Comparison of ENCODE assay signal across 21 cellular contexts in the genomic region with DNA sequence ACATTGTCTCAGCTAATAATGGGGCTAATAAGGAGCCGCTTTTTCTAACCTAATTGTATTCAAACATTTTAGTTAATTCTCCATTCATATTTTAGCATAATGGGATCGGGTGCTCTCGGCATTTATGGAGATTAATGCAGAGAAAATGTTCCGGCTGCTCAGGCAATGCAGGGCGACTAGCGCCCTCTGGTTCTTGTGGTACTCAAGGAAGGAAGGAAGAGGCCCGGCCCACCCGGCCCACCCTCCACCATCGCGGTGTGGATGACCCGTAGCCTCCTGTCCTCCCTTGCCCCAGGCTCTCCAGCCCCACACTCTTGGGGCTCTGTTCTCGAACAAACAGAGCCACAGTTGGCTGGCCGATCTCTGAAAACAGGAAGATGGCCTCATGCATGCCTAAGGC. TPM values are rescaled to one million over a fixed set of nuclear protein-coding genes. Genes with fewer than 3 reads are reported as not detected.
DNase-seq lines count a peak whose midpoint lies in the region; ATAC-seq, FAIRE-seq and TF ChIP-seq lines count a peak whose summit lies in the region.
"Had no signal": no experiment of that assay in that cellular context is flagged by ENCODE, and none has a peak within 500 bp of the region (broad histone marks: within the 10 kb centered on the region; RNA-seq: fewer than 3 reads in every experiment).

No MANE protein-coding gene starts in this region.

- no peak overlapping the region for H3K4me2 ChIP-seq in endothelial cell of umbilical vein (ENCODE audit: insufficient read depth, low read length)

- TF ChIP-seq POLR2A in endothelial cell of umbilical vein (IDR thresholded peaks at IDR 0.05; ENCODE audit: low read depth, low read length): no peak

- H2AFZ ChIP-seq in endothelial cell of umbilical vein (ENCODE audit: low read depth, low read length): no peak overlapping the region

- peaks cover 3% of the 10 kb centered on the region for H3K4me1 Mint-ChIP-seq in activated naive CD4-positive, alpha-beta T cell treated with anti-CD3 and anti-CD28 coated beads for 36 hours (ENCODE audit: low read depth)
- H3K4me1 Mint-ChIP-seq in activated naive CD4-positive, alpha-beta T cell treated with anti-CD3 and anti-CD28 coated beads, Interleukin-2, amount 10 ng/mL, durations not matched to agents 7 days and 5 days: peaks cover 7% of the 10 kb centered on the region

- no peak overlapping the region for H3K27ac Mint-ChIP-seq in activated naive CD4-positive, alpha-beta T cell treated with anti-CD3 and anti-CD28 coated beads for 36 hours
- no peak overlapping the region for H3K27ac Mint-ChIP-seq in activated naive CD4-positive, alpha-beta T cell treated with anti-CD3 and anti-CD28 coated beads, Interleukin-2, amount 10 ng/mL, durations not matched to agents 7 days and 5 days

- POLR2A ChIA-PET in endothelial cell of umbilical vein (lab: Charles Lee): no interaction called here

- peak; percentile 35 for DNase-seq in activated naive CD4-positive, alpha-beta T cell treated with anti-CD3 and anti-CD28 coated beads for 36 hours
- DNase-seq in activated naive CD4-positive, alpha-beta T cell treated with anti-CD3 and anti-CD28 coated beads, Interleukin-2, amount 10 ng/mL, durations not matched to agents 7 days and 5 days: no peak
- DNase-seq in NCI-H82 treated with DMSO at 0.1 percent for 48 hours (lab: John Stamatoyannopoulos, UW; ENCODE audit: unreplicated experiment) (peak; percentile 32), endothelial cell of umbilical vein (ENCODE audit: low read depth, low spot score) (peak; percentile 20), sciatic nerve (ENCODE audit: low spot score) (no peak), ureter (ENCODE audit: low spot score) (no peak), NCI-H1105 treated with DMSO at 0.1 percent for 48 hours (lab: John Stamatoyannopoulos, UW) (no peak)
- no peak for DNase-seq in activated CD4-positive, CD25-positive, alpha-beta regulatory T cell treated with anti-CD3 and anti-CD28 coated beads, Interleukin-2, amount 50 U/mL, for 72 hours
- DNase-seq: activated CD8-positive, alpha-beta memory T cell treated with anti-CD3 and anti-CD28 coated beads, Interleukin-2, amount 50 U/mL, for 48 hours; activated effector memory CD4-positive, alpha-beta T cell treated with anti-CD3 and anti-CD28 coated beads, Interleukin-2, amount 50 U/mL, for 16 hours; CD8-positive, alpha-beta memory T cell; effector memory CD8-positive, alpha-beta T cell; EL; NCI-H2029 treated with DMSO at 0.1 percent for 48 hours; NCI-H510A treated with DMSO at 0.1 percent for 48 hours had no signal

- intact Hi-C loops in activated naive CD4-positive, alpha-beta T cell treated with anti-CD3 and anti-CD28 coated beads for 36 hours (cut with micrococcal nuclease): loop anchor here (1.0 kb wide), 1 partner anchor 66 kb away; the partner anchor contains the start of gene SPATA20
- intact Hi-C loops in endothelial cell of umbilical vein (cut with micrococcal nuclease): no loop called here
- intact Hi-C loops in sciatic nerve (cut with DNase I): loop anchor here (10.0 kb wide), 1 partner anchor 129 kb away; no protein-coding TSS in a partner anchor

- no peaks in the 10 kb centered on the region for H3K36me3 ChIP-seq in endothelial cell of umbilical vein (ENCODE audit: control insufficient read depth in 2 of 2, extremely low read depth in 1 of 2, insufficient read depth in 2 of 2, low read length in 2 of 2)
- H3K36me3 ChIP-seq: SJSA1, thoracic aorta had no signal

- no peak overlapping the region for H3K4me3 Mint-ChIP-seq in activated naive CD4-positive, alpha-beta T cell treated with anti-CD3 and anti-CD28 coated beads for 36 hours
- H3K4me3 Mint-ChIP-seq in activated naive CD4-positive, alpha-beta T cell treated with anti-CD3 and anti-CD28 coated beads, Interleukin-2, amount 10 ng/mL, durations not matched to agents 7 days and 5 days: no peak overlapping the region
- H3K4me3 Mint-ChIP-seq: CD8-positive, alpha-beta memory T cell; mesothelial cell of epicardium; neural crest cell; stimulated activated effector memory CD8-positive, alpha-beta T cell treated with anti-CD3 and anti-CD28 coated beads, Interleukin-12 subunit alpha, Interleukin-12 subunit beta, amount 100 ng/mL, for 72 hours had no signal

- no peaks in the 10 kb centered on the region for H4K20me1 ChIP-seq in endothelial cell of umbilical vein (replicated peaks; ENCODE audit: control insufficient read depth, extremely low read depth, insufficient read depth, low read length)

- peak; percentile 40 for ATAC-seq in sciatic nerve
- ATAC-seq: effector memory CD8-positive, alpha-beta T cell; stimulated activated effector memory CD8-positive, alpha-beta T cell treated with anti-CD3 and anti-CD28 coated beads, Interleukin-12 subunit alpha, Interleukin-12 subunit beta, amount 100 ng/mL, for 72 hours had no signal

- no peaks in the 10 kb centered on the region for H3K36me3 Mint-ChIP-seq in activated naive CD4-positive, alpha-beta T cell treated with anti-CD3 and anti-CD28 coated beads for 36 hours (ENCODE audit: low read depth)
- H3K36me3 Mint-ChIP-seq in activated naive CD4-positive, alpha-beta T cell treated with anti-CD3 and anti-CD28 coated beads, Interleukin-2, amount 10 ng/mL, durations not matched to agents 7 days and 5 days: no peaks in the 10 kb centered on the region
- H3K36me3 Mint-ChIP-seq: CD8-positive, alpha-beta memory T cell; mesothelial cell of epicardium; stimulated activated effector memory CD8-positive, alpha-beta T cell treated with anti-CD3 and anti-CD28 coated beads, Interleukin-12 subunit alpha, Interleukin-12 subunit beta, amount 100 ng/mL, for 72 hours had no signal

- CTCF ChIA-PET in activated naive CD4-positive, alpha-beta T cell treated with anti-CD3 and anti-CD28 coated beads for 36 hours (lab: Charles Lee): no interaction called here
- CTCF ChIA-PET in activated naive CD4-positive, alpha-beta T cell treated with anti-CD3 and anti-CD28 coated beads, Interleukin-2, amount 10 ng/mL, durations not matched to agents 7 days and 5 days (lab: Charles Lee): no interaction called here
- CTCF ChIA-PET in endothelial cell of umbilical vein (lab: Charles Lee): interaction anchor here (1.0 to 2.4 kb wide), 4 partner anchors 14 to 63 kb away, joined by 3 to 12 read pairs (median 5); no protein-coding TSS in a partner anchor

- H3K4me1 ChIP-seq in endothelial cell of umbilical vein (ENCODE audit: control insufficient read depth, extremely low read depth, insufficient read depth, low read length): no peaks in the 10 kb centered on the region
- H3K4me1 ChIP-seq: SJSA1 had no signal

- H3K9ac ChIP-seq in endothelial cell of umbilical vein (replicated peaks; ENCODE audit: extremely low read depth, insufficient read depth, low read length): no peak overlapping the region

- no peaks in the 10 kb centered on the region for H3K9me1 ChIP-seq in endothelial cell of umbilical vein (replicated peaks; ENCODE audit: control insufficient read depth, extremely low read depth, insufficient read depth, low read length)

- peaks cover 3% of the 10 kb centered on the region for H3K27me3 Mint-ChIP-seq in activated naive CD4-positive, alpha-beta T cell treated with anti-CD3 and anti-CD28 coated beads for 36 hours (ENCODE audit: low read depth)
- H3K27me3 Mint-ChIP-seq in activated naive CD4-positive, alpha-beta T cell treated with anti-CD3 and anti-CD28 coated beads, Interleukin-2, amount 10 ng/mL, durations not matched to agents 7 days and 5 days: peaks cover 57% of the 10 kb centered on the region

- peak; percentile 54 for FAIRE-seq in endothelial cell of umbilical vein (lab: Jason Lieb, UNC)

- no peaks in the 10 kb centered on the region for H3K9me3 ChIP-seq in endothelial cell of umbilical vein (replicated peaks; ENCODE audit: control insufficient read depth, insufficient read depth, low read length)
- H3K9me3 ChIP-seq: SJSA1, thoracic aorta had no signal

- H3K79me2 ChIP-seq in endothelial cell of umbilical vein (ENCODE audit: control insufficient read depth, insufficient read depth, low read length): no peaks in the 10 kb centered on the region

- TF ChIP-seq CTCF in endothelial cell of umbilical vein (IDR thresholded peaks at IDR 0.05; ENCODE audit: extremely low read depth in 1 of 2, insufficient read depth in 1 of 2, low read depth in 1 of 2, low read length in 2 of 2): peak in 1 of 2 donors; percentile 22

- H3K27me3 ChIP-seq in endothelial cell of umbilical vein (ENCODE audit: control insufficient read depth in 2 of 2, insufficient read depth in 2 of 2, low read length in 2 of 2): no peaks in the 10 kb centered on the region

- dilution Hi-C loops in endothelial cell of umbilical vein (cut with MboI; ENCODE audit: extremely low pct_ligation_motif_present, low sequenced_read_pairs): no loop called here

- no TSS peak for BruUV-seq in endothelial cell of umbilical vein (replicated peaks; lab: Mats Ljungman, UMichigan)

- H3K27ac ChIP-seq in endothelial cell of umbilical vein (ENCODE audit: insufficient read depth, low read depth, low read length): no peak overlapping the region
- H3K27ac ChIP-seq: SJSA1, thoracic aorta had no signal

- no peak overlapping the region for H3K4me3 ChIP-seq in endothelial cell of umbilical vein (replicated peaks in 1 of 3; ENCODE audit: insufficient read depth in 1 of 3, low read depth in 1 of 3, low read length in 3 of 3)
- H3K4me3 ChIP-seq: SJSA1, thoracic aorta had no signal

- H3K9me3 Mint-ChIP-seq in activated naive CD4-positive, alpha-beta T cell treated with anti-CD3 and anti-CD28 coated beads for 36 hours: no peaks in the 10 kb centered on the region
- no peaks in the 10 kb centered on the region for H3K9me3 Mint-ChIP-seq in activated naive CD4-positive, alpha-beta T cell treated with anti-CD3 and anti-CD28 coated beads, Interleukin-2, amount 10 ng/mL, durations not matched to agents 7 days and 5 days
- H3K9me3 Mint-ChIP-seq: CD8-positive, alpha-beta memory T cell; effector memory CD8-positive, alpha-beta T cell; mesothelial cell of epicardium; neural crest cell; stimulated activated effector memory CD8-positive, alpha-beta T cell treated with anti-CD3 and anti-CD28 coated beads, Interleukin-12 subunit alpha, Interleukin-12 subunit beta, amount 100 ng/mL, for 72 hours had no signal

RNA-seq across cellular contexts. Expression of gene ABCC3, which starts 21.1 kb away (rescaled TPM):
- total RNA-seq in activated naive CD4-positive, alpha-beta T cell treated with anti-CD3 and anti-CD28 coated beads for 36 hours: not detected
- total RNA-seq in endothelial cell of umbilical vein: 1.1 and 2.1 TPM in 2 replicates
- polyA plus RNA-seq in endothelial cell of umbilical vein: 2.6 and 4.2 TPM in 2 replicates
- polyA plus RNA-seq in endothelial cell of umbilical vein (2011; cell fraction: cytosol; rRNA removed): 1.9 and 2.1 TPM in 2 replicates
- polyA plus RNA-seq in endothelial cell of umbilical vein (2011; cell fraction: nucleus; rRNA removed): 9.6 and 18.4 TPM in 2 replicates
- 1.4 and 1.7 TPM in 2 replicates for polyA plus RNA-seq in endothelial cell of umbilical vein (2012)
- 4.1 and 4.5 TPM in 2 replicates for polyA minus RNA-seq in endothelial cell of umbilical vein
- 19.9 TPM for polyA minus RNA-seq in endothelial cell of umbilical vein (2011; cell fraction: cytosol; rRNA and poly(A)+ RNA removed)
- polyA minus RNA-seq in endothelial cell of umbilical vein (2011; cell fraction: nucleus; rRNA and poly(A)+ RNA removed): 3.0 and 5.5 TPM in 2 replicates
- 5.4 TPM for total RNA-seq in sciatic nerve
- total RNA-seq in ureter: 226 TPM
- total RNA-seq: neural crest cell had no signal
- polyA plus RNA-seq: CD8-positive, alpha-beta memory T cell had no signal

RNA-seq across cellular contexts. Expression of gene CACNA1G, which starts 53.1 kb away (rescaled TPM):
- total RNA-seq in activated naive CD4-positive, alpha-beta T cell treated with anti-CD3 and anti-CD28 coated beads for 36 hours: under 1 TPM; 0.22 to 0.24 TPM
- total RNA-seq in endothelial cell of umbilical vein (not detected in 2 replicates), sciatic nerve (0.36 TPM), ureter (0.36 TPM)
- not detected in 2 replicates for polyA plus RNA-seq in endothelial cell of umbilical vein
- 0.03 TPM in 1 of 2 replicates, not detected in the other for polyA plus RNA-seq in endothelial cell of umbilical vein (2011; cell fraction: cytosol; rRNA removed)
- polyA plus RNA-seq in endothelial cell of umbilical vein (2011; cell fraction: nucleus; rRNA removed): 0.03 TPM in 1 of 2 replicates, not detected in the other
- not detected in 2 replicates for polyA plus RNA-seq in endothelial cell of umbilical vein (2012)
- not detected in 2 replicates for polyA minus RNA-seq in endothelial cell of umbilical vein
- not detected for polyA minus RNA-seq in endothelial cell of umbilical vein (2011; cell fraction: cytosol; rRNA and poly(A)+ RNA removed)
- not detected in 2 replicates for polyA minus RNA-seq in endothelial cell of umbilical vein (2011; cell fraction: nucleus; rRNA and poly(A)+ RNA removed)
- total RNA-seq: kidney epithelial cell had no signal
- polyA plus RNA-seq: CD8-positive, alpha-beta memory T cell had no signal

Comparison
In these comparisons a context has a peak if more than half of its experiments do, and no peak if none do; other contexts are left out.
1. DNase-seq: peak in activated naive CD4-positive, alpha-beta T cell treated with anti-CD3 and anti-CD28 coated beads for 36 hours (single experiment), NCI-H82 treated with DMSO at 0.1 percent for 48 hours (single experiment) and endothelial cell of umbilical vein (single experiment); none in activated naive CD4-positive, alpha-beta T cell treated with anti-CD3 and anti-CD28 coated beads, Interleukin-2, amount 10 ng/mL, durations not matched to agents 7 days and 5 days (single experiment), sciatic nerve (single experiment), ureter (single experiment), NCI-H1105 treated with DMSO at 0.1 percent for 48 hours (single experiment) and activated CD4-positive, CD25-positive, alpha-beta regulatory T cell treated with anti-CD3 and anti-CD28 coated beads, Interleukin-2, amount 50 U/mL, for 72 hours (single experiment).
2. RNA of gene ABCC3, which starts 21.1 kb away (total RNA-seq): 226 TPM in ureter (single experiment); 5.4 TPM in sciatic nerve (single experiment), 1.1 to 2.1 TPM in endothelial cell of umbilical vein and not detected in activated naive CD4-positive, alpha-beta T cell treated with anti-CD3 and anti-CD28 coated beads for 36 hours; every median in the first group is over 10 times any median in the second.